ENCODE assay signal across 17 cellular contexts in genomic region chr1:159900755-159901335, GRCh38. TPM values are rescaled to one million over a fixed set of nuclear protein-coding genes. Genes with fewer than 3 reads are reported as not detected.
DNase-seq lines count a peak whose midpoint lies in the region; ATAC-seq, FAIRE-seq and TF ChIP-seq lines count a peak whose summit lies in the region.
"Had no signal": no experiment of that assay in that cellular context is flagged by ENCODE, and none has a peak within 500 bp of the region (broad histone marks: within the 10 kb centered on the region; RNA-seq: fewer than 3 reads in every experiment).

No MANE protein-coding gene starts in this region.

- no peak overlapping the region for H2BK20ac ChIP-seq in H1 (ENCODE audit: low read length)

- H3K23me2 ChIP-seq in H1 (ENCODE audit: low read depth, low read length): peaks cover 3% of the 10 kb centered on the region; the same call in 1 of the 2 replicates

- DNase-seq in right atrium auricular region (ENCODE audit: low spot score) (no peak), Right ventricle myocardium inferior (ENCODE audit: missing footprints) (no peak), H1 (ENCODE audit: low read depth in 1 of 2, low spot score in 2 of 2) (no peak), neural progenitor cell (ENCODE audit: low spot score) (no peak), aorta (no peak), OCI-M2 (lab: John Stamatoyannopoulos, UW; ENCODE audit: unreplicated experiment) (no peak), DMS53 (lab: John Stamatoyannopoulos, UW) (no peak)
- DNase-seq: activated CD8-positive, alpha-beta memory T cell treated with anti-CD3 and anti-CD28 coated beads, Interleukin-2, amount 10 ng/mL, durations not matched to agents 7 days and 5 days; CD8-positive, alpha-beta memory T cell; HFFc6; Kasumi-1; T-helper 1 cell had no signal

- H3K4me3 Mint-ChIP-seq in neural progenitor cell: no peak overlapping the region
- H3K4me3 Mint-ChIP-seq: activated CD8-positive, alpha-beta memory T cell treated with anti-CD3 and anti-CD28 coated beads, Interleukin-2, amount 10 ng/mL, durations not matched to agents 7 days and 5 days; CD8-positive, alpha-beta memory T cell; HFFc6; memory B cell had no signal

- no peak overlapping the region for H4K8ac ChIP-seq in H1 (ENCODE audit: extremely low read depth, insufficient read depth, low read length)

- H3K56ac ChIP-seq in H1 (replicated peaks; ENCODE audit: insufficient read length, low read depth, low read length): no peak overlapping the region

- H2AK5ac ChIP-seq in H1 (ENCODE audit: low read depth, low read length): no peak overlapping the region

- WGBS in H1 (ENCODE audit: extremely low coverage in 1 of 2, insufficient coverage in 1 of 2, insufficient read length in 1 of 2, insufficient replicate concordance in 2 of 2, low coverage in 1 of 2, low lambda C conversion rate in 2 of 2, missing lambda C conversion rate in 1 of 2), 2 experiments: 94% methylated on average over 2 of the region's 2 CpGs; no CpG with 5 or more reads in 1 of the 2 experiments
- WGBS in aorta, 2 donors: 12 to 19% methylated on average over 2 of the region's 2 CpGs

- TF ChIP-seq CTCF in right atrium auricular region (IDR thresholded peaks at IDR 0.05) (no peak), H1 (IDR thresholded peaks at IDR 0.05; ENCODE audit: control extremely low read depth in 1 of 3, insufficient read depth in 1 of 3, low read depth in 1 of 3, low read length in 3 of 3) (no peak), neural progenitor cell (IDR thresholded peaks at IDR 0.05) (no peak)

- H4K5ac ChIP-seq in H1 (ENCODE audit: insufficient read length, low read depth, low read length): no peak overlapping the region

- H3K4me2 ChIP-seq in H1 (ENCODE audit: insufficient read depth in 1 of 2, low read depth in 2 of 2, low read length in 2 of 2): peak overlapping the region; percentile 42 to 69; a peak in 3 of 4 replicates
- no peak overlapping the region for H3K4me2 ChIP-seq in neural progenitor cell

- no peak overlapping the region for H2BK15ac ChIP-seq in H1 (ENCODE audit: low read length)

- peaks cover 19% of the 10 kb centered on the region for H3K4me1 Mint-ChIP-seq in neural progenitor cell
- H3K4me1 Mint-ChIP-seq: activated CD8-positive, alpha-beta memory T cell treated with anti-CD3 and anti-CD28 coated beads, Interleukin-2, amount 10 ng/mL, durations not matched to agents 7 days and 5 days had no signal

- H3K9me3 ChIP-seq in right atrium auricular region: no peaks in the 10 kb centered on the region
- no peaks in the 10 kb centered on the region for H3K9me3 ChIP-seq in H1 (ENCODE audit: insufficient read depth in 2 of 2, low read depth in 1 of 2, low read length in 1 of 2)
- no peaks in the 10 kb centered on the region for H3K9me3 ChIP-seq in neural progenitor cell (ENCODE audit: low read depth)
- no peaks in the 10 kb centered on the region for H3K9me3 ChIP-seq in aorta (ENCODE audit: control insufficient read depth, low read length)

- peak overlapping the region; percentile 89 for H3K27ac Mint-ChIP-seq in neural progenitor cell
- H3K27ac Mint-ChIP-seq: activated CD8-positive, alpha-beta memory T cell treated with anti-CD3 and anti-CD28 coated beads, Interleukin-2, amount 10 ng/mL, durations not matched to agents 7 days and 5 days; HFFc6 had no signal

- no peaks in the 10 kb centered on the region for H3K36me3 Mint-ChIP-seq in neural progenitor cell
- H3K36me3 Mint-ChIP-seq: activated CD8-positive, alpha-beta memory T cell treated with anti-CD3 and anti-CD28 coated beads, Interleukin-2, amount 10 ng/mL, durations not matched to agents 7 days and 5 days; memory B cell had no signal

- peak overlapping the region; percentile 3; the same call in 1 of the 2 replicates for H2BK12ac ChIP-seq in H1 (ENCODE audit: low read depth, low read length)

- H3K23ac ChIP-seq in H1 (ENCODE audit: insufficient read length): no peak overlapping the region

- H2BK5ac ChIP-seq in H1 (ENCODE audit: low read depth, low read length): no peak overlapping the region

- H2AFZ ChIP-seq in H1 (ENCODE audit: low read length): no peak overlapping the region; the same call in 1 of the 2 replicates
- no peak overlapping the region for H2AFZ ChIP-seq in neural progenitor cell (replicated peaks)

- no peak overlapping the region for H3K4ac ChIP-seq in H1 (replicated peaks; ENCODE audit: insufficient read length, low read depth, low read length)

- FAIRE-seq in H1 (lab: Jason Lieb, UNC): no peak
- FAIRE-seq: A204.1, G401.6, GM12892 had no signal

- H3F3A ChIP-seq in neural progenitor cell (ENCODE audit: low read depth): peaks cover 14% of the 10 kb centered on the region

- H3K9me3 Mint-ChIP-seq in neural progenitor cell: peaks cover 9% of the 10 kb centered on the region
- H3K9me3 Mint-ChIP-seq: CD8-positive, alpha-beta memory T cell; memory B cell had no signal

- CTCF ChIA-PET in H1 (lab: Charles Lee; ENCODE audit: partially characterized antibody): interaction anchor here (0.6 to 1.6 kb wide), 16 partner anchors 9 to 145 kb away, joined by 3 to 15 read pairs (median 4); partner anchors contain the start of gene TAGLN2

- no peaks in the 10 kb centered on the region for H3K79me1 ChIP-seq in H1 (ENCODE audit: low read depth, low read length)

- H3K4me3 ChIP-seq in right atrium auricular region (no peak overlapping the region), H1 (ENCODE audit: extremely low read depth in 1 of 4, insufficient read depth in 2 of 4, low read depth in 3 of 4, low read length in 4 of 4) (peak overlapping the region in 1 of 4 experiments; percentile 47; a peak in 1 of 8 replicates), neural progenitor cell (no peak overlapping the region), aorta (ENCODE audit: low read length in 2 of 2) (no peak overlapping the region)

- H4K20me1 ChIP-seq in H1 (replicated peaks in 1 of 2; ENCODE audit: control insufficient read depth in 1 of 2, insufficient read depth in 2 of 2, low read length in 2 of 2) (no peaks in the 10 kb centered on the region), neural progenitor cell (ENCODE audit: low read depth) (no peaks in the 10 kb centered on the region)

- ATAC-seq in Right ventricle myocardium inferior (no peak), aorta (ENCODE audit: low FRiP score) (no peak), HG02678 (IDR thresholded peaks at IDR 0.05; ENCODE audit: unreplicated experiment) (no peak)

- TF ChIP-seq EP300 in H1 (IDR thresholded peaks at IDR 0.05; ENCODE audit: borderline replicate concordance in 1 of 2, low read depth in 2 of 2, low read length in 2 of 2): no peak

- TF ChIP-seq RAD21 in H1 (IDR thresholded peaks at IDR 0.05 in 1 of 2, conservative IDR thresholded peaks at IDR 0.05 in 1 of 2; ENCODE audit: low read depth in 2 of 2, low read length in 2 of 2): no peak

- no peak overlapping the region for H3K18ac ChIP-seq in H1 (ENCODE audit: extremely low read depth, low read length)

- H3K4me1 ChIP-seq in right atrium auricular region (peaks cover 0 to 19% of the 10 kb centered on the region in 2 donors), H1 (replicated peaks in 1 of 4; ENCODE audit: control insufficient read depth in 3 of 4, insufficient read depth in 4 of 4, low read length in 3 of 4) (peaks cover 6 to 12% (median 7%) of the 10 kb centered on the region in 4 experiments), neural progenitor cell (peaks cover 9% of the 10 kb centered on the region), aorta (ENCODE audit: control insufficient read depth in 1 of 2, insufficient read depth in 2 of 2, low read length in 2 of 2) (peaks cover 0 to 5% of the 10 kb centered on the region in 2 donors)

- H2BK120ac ChIP-seq in H1 (replicated peaks; ENCODE audit: low read depth, low read length): no peak overlapping the region

- H3K27ac ChIP-seq in right atrium auricular region (peak overlapping the region; percentile 17 to 22), H1 (ENCODE audit: low read depth, low read length) (no peak overlapping the region), neural progenitor cell (no peak overlapping the region), aorta (ENCODE audit: low read depth in 1 of 2, low read length in 2 of 2) (peak overlapping the region; percentile 43 to 92)

- TF ChIP-seq POLR2A in H1 (IDR thresholded peaks at IDR 0.05; ENCODE audit: control extremely low read depth in 1 of 2, low read depth in 2 of 2, low read length in 2 of 2): no peak

- H3K27me3 ChIP-seq in right atrium auricular region: no peaks in the 10 kb centered on the region
- H3K27me3 ChIP-seq in H1 (replicated peaks in 1 of 4; ENCODE audit: control insufficient read depth in 3 of 4, extremely low read depth in 1 of 4, insufficient read depth in 3 of 4, low read length in 3 of 4): peaks cover 1 to 9% (median 7%) of the 10 kb centered on the region in 4 experiments; a peak in 5 of 7 replicates
- H3K27me3 ChIP-seq in neural progenitor cell: peaks cover 18% of the 10 kb centered on the region
- H3K27me3 ChIP-seq in aorta (ENCODE audit: control insufficient read depth in 1 of 2, insufficient read depth in 2 of 2, low read length in 1 of 2): no peaks in the 10 kb centered on the region

- no peak overlapping the region for H4K91ac ChIP-seq in H1 (replicated peaks; ENCODE audit: insufficient read length, low read length)

- POLR2A ChIA-PET in H1 (lab: Charles Lee; ENCODE audit: partially characterized antibody): interaction anchor here (0.8 to 2.5 kb wide), 7 partner anchors 13 to 67 kb away, joined by 3 to 11 read pairs (median 4); partner anchors contain the start of gene TAGLN2

- H3K36me3 ChIP-seq in right atrium auricular region (no peaks in the 10 kb centered on the region), H1 (ENCODE audit: control insufficient read depth in 2 of 4, insufficient read depth in 4 of 4, low read length in 3 of 4) (no peaks in the 10 kb centered on the region), neural progenitor cell (no peaks in the 10 kb centered on the region), aorta (ENCODE audit: control insufficient read depth in 1 of 2, insufficient read depth in 2 of 2, low read length in 1 of 2) (no peaks in the 10 kb centered on the region)

- H3K9ac ChIP-seq in H1 (replicated peaks in 1 of 4; ENCODE audit: extremely low read depth in 1 of 4, low read depth in 3 of 4, low read length in 3 of 4): peak overlapping the region in 1 of 4 experiments; percentile 16; a peak in 2 of 7 replicates
- no peak overlapping the region for H3K9ac ChIP-seq in neural progenitor cell

- no peaks in the 10 kb centered on the region for H3K79me2 ChIP-seq in H1 (ENCODE audit: control insufficient read depth in 1 of 2, insufficient read depth in 2 of 2, low read length in 2 of 2)
- H3K79me2 ChIP-seq in neural progenitor cell (ENCODE audit: low read depth): no peaks in the 10 kb centered on the region

- intact Hi-C loops in Right ventricle myocardium inferior (cut with DNase I) (no loop called here), aorta (cut with DNase I) (no loop called here)

- H3K14ac ChIP-seq in H1 (ENCODE audit: insufficient read length): no peak overlapping the region

- H3K27me3 Mint-ChIP-seq in neural progenitor cell (ENCODE audit: insufficient read depth, low read depth): peaks cover 14% of the 10 kb centered on the region
- H3K27me3 Mint-ChIP-seq: CD8-positive, alpha-beta memory T cell; memory B cell had no signal

RNA-seq across cellular contexts. Expression of gene CFAP45, which starts 0.9 kb away (rescaled TPM):
- total RNA-seq in right atrium auricular region (1 to 10 TPM in 1 of 2 donors, under 1 TPM in 1; 0.86 to 1.3 TPM), Right ventricle myocardium inferior (1.0 TPM), neural progenitor cell (ENCODE audit: low replicate concordance) (not detected in 2 replicates), aorta (1 to 10 TPM; 2.5 to 2.7 TPM)
- total RNA-seq in H1 (2021; fragmentation: NEBNext Ultra II Directional; extraction: Animal tissue kit (Norgen Biotek cat#: 25700)): not detected in 2 replicates
- polyA plus RNA-seq in H1 (2011; rRNA removed) (0.05 and 0.11 TPM in 2 replicates), aorta (1 to 10 TPM in 1 of 2 donors, not detected in 1; 2.7 TPM)
- polyA plus RNA-seq in H1 (2011; cell fraction: cytosol; rRNA removed): 0.45 TPM
- 0.16 TPM for polyA plus RNA-seq in H1 (2011; cell fraction: nucleus; rRNA removed)
- 0.16 to 0.64 TPM (median 0.36 TPM) in 4 replicates for polyA plus RNA-seq in H1 (2012, experiment 1 of 2)
- 0.31 TPM for polyA plus RNA-seq in H1 (2012, experiment 2 of 2)
- polyA plus RNA-seq in H1 (2013, experiment 1 of 2): 0.30 TPM
- polyA plus RNA-seq in H1 (2013, experiment 2 of 2): 0.31 TPM
- polyA minus RNA-seq in H1 (2011; rRNA and poly(A)+ RNA removed): not detected in 2 replicates
- not detected for polyA minus RNA-seq in H1 (2011; cell fraction: cytosol; rRNA and poly(A)+ RNA removed)
- not detected for polyA minus RNA-seq in H1 (2011; cell fraction: nucleus; rRNA and poly(A)+ RNA removed)

RNA-seq across cellular contexts. Expression of gene TAGLN2, which starts 24.5 kb away (rescaled TPM):
- total RNA-seq in right atrium auricular region (100 to 1,000 TPM; 124 to 235 TPM), Right ventricle myocardium inferior (143 TPM), neural progenitor cell (ENCODE audit: low replicate concordance) (3.9 and 12.1 TPM in 2 replicates), aorta (100 to 1,000 TPM; 316 to 350 TPM)
- total RNA-seq in H1 (2021; fragmentation: NEBNext Ultra II Directional; extraction: Animal tissue kit (Norgen Biotek cat#: 25700)): 86.0 and 93.0 TPM in 2 replicates
- polyA plus RNA-seq in H1 (2011; rRNA removed) (114 and 142 TPM in 2 replicates), aorta (100 to 1,000 TPM; 349 to 383 TPM)
- polyA plus RNA-seq in H1 (2011; cell fraction: cytosol; rRNA removed): 93.7 TPM
- polyA plus RNA-seq in H1 (2011; cell fraction: nucleus; rRNA removed): 102 TPM
- polyA plus RNA-seq in H1 (2012, experiment 1 of 2): 81.8 to 121 TPM (median 94.5 TPM) in 4 replicates
- 122 TPM for polyA plus RNA-seq in H1 (2012, experiment 2 of 2)
- polyA plus RNA-seq in H1 (2013, experiment 1 of 2): 51.9 TPM
- 53.4 TPM for polyA plus RNA-seq in H1 (2013, experiment 2 of 2)
- polyA minus RNA-seq in H1 (2011; rRNA and poly(A)+ RNA removed): 38.3 and 40.1 TPM in 2 replicates
- polyA minus RNA-seq in H1 (2011; cell fraction: cytosol; rRNA and poly(A)+ RNA removed): 29.8 TPM
- 23.9 TPM for polyA minus RNA-seq in H1 (2011; cell fraction: nucleus; rRNA and poly(A)+ RNA removed)

RNA-seq across cellular contexts. Expression of gene VSIG8, which starts 38.4 kb away (rescaled TPM):
- total RNA-seq in right atrium auricular region (not detected), Right ventricle myocardium inferior (not detected), neural progenitor cell (ENCODE audit: low replicate concordance) (not detected in 2 replicates), aorta (under 1 TPM in 1 of 2 donors, not detected in 1; 0.21 TPM)
- total RNA-seq in H1 (2021; fragmentation: NEBNext Ultra II Directional; extraction: Animal tissue kit (Norgen Biotek cat#: 25700)): not detected in 2 replicates
- polyA plus RNA-seq in H1 (2011; rRNA removed) (not detected in 2 replicates), aorta (under 1 TPM in 1 of 2 donors, not detected in 1; 0.56 TPM)
- not detected for polyA plus RNA-seq in H1 (2011; cell fraction: cytosol; rRNA removed)
- polyA plus RNA-seq in H1 (2011; cell fraction: nucleus; rRNA removed): not detected
- not detected in 4 replicates for polyA plus RNA-seq in H1 (2012, experiment 1 of 2)
- not detected for polyA plus RNA-seq in H1 (2012, experiment 2 of 2)
- polyA plus RNA-seq in H1 (2013, experiment 1 of 2): not detected
- not detected for polyA plus RNA-seq in H1 (2013, experiment 2 of 2)
- not detected in 2 replicates for polyA minus RNA-seq in H1 (2011; rRNA and poly(A)+ RNA removed)
- polyA minus RNA-seq in H1 (2011; cell fraction: cytosol; rRNA and poly(A)+ RNA removed): not detected
- polyA minus RNA-seq in H1 (2011; cell fraction: nucleus; rRNA and poly(A)+ RNA removed): not detected
- total RNA-seq: activated CD8-positive, alpha-beta memory T cell treated with anti-CD3 and anti-CD28 coated beads, Interleukin-2, amount 10 ng/mL, durations not matched to agents 7 days and 5 days; CD8-positive, alpha-beta memory T cell; HFFc6 had no signal
- polyA plus RNA-seq: CD8-positive, alpha-beta memory T cell had no signal

RNA-seq across cellular contexts. Expression of gene IGSF9, which starts 44.6 kb away (rescaled TPM):
- 1 to 10 TPM; 2.0 to 5.4 TPM for total RNA-seq in right atrium auricular region
- 0.30 TPM for total RNA-seq in Right ventricle myocardium inferior
- total RNA-seq in H1 (2021; fragmentation: NEBNext Ultra II Directional; extraction: Animal tissue kit (Norgen Biotek cat#: 25700)): 28.1 and 29.2 TPM in 2 replicates
- 10.9 and 22.5 TPM in 2 replicates for polyA plus RNA-seq in H1 (2011; rRNA removed)
- 12.7 TPM for polyA plus RNA-seq in H1 (2011; cell fraction: cytosol; rRNA removed)
- 51.2 TPM for polyA plus RNA-seq in H1 (2011; cell fraction: nucleus; rRNA removed)
- polyA plus RNA-seq in H1 (2012, experiment 1 of 2): 15.9 to 25.3 TPM (median 21.2 TPM) in 4 replicates
- 18.7 TPM for polyA plus RNA-seq in H1 (2012, experiment 2 of 2)
- polyA plus RNA-seq in H1 (2013, experiment 1 of 2): 20.9 TPM
- polyA plus RNA-seq in H1 (2013, experiment 2 of 2): 19.7 TPM
- 6.2 and 8.0 TPM in 2 replicates for polyA minus RNA-seq in H1 (2011; rRNA and poly(A)+ RNA removed)
- polyA minus RNA-seq in H1 (2011; cell fraction: cytosol; rRNA and poly(A)+ RNA removed): 10.9 TPM
- polyA minus RNA-seq in H1 (2011; cell fraction: nucleus; rRNA and poly(A)+ RNA removed): 11.3 TPM
- 3.3 and 9.1 TPM in 2 replicates for total RNA-seq in neural progenitor cell (ENCODE audit: low replicate concordance)
- total RNA-seq in aorta: under 1 TPM in 1 of 2 donors, not detected in 1; 0.30 TPM
- 1 to 10 TPM in 1 of 2 donors, under 1 TPM in 1; 0.05 to 1.0 TPM for polyA plus RNA-seq in aorta
- total RNA-seq: activated CD8-positive, alpha-beta memory T cell treated with anti-CD3 and anti-CD28 coated beads, Interleukin-2, amount 10 ng/mL, durations not matched to agents 7 days and 5 days; HFFc6 had no signal
- polyA plus RNA-seq: CD8-positive, alpha-beta memory T cell had no signal

RNA-seq across cellular contexts. Expression of gene SLAMF9, which starts 53.2 kb away (rescaled TPM):
- total RNA-seq in right atrium auricular region: not detected
- total RNA-seq in Right ventricle myocardium inferior: not detected
- not detected in 2 replicates for total RNA-seq in H1 (2021; fragmentation: NEBNext Ultra II Directional; extraction: Animal tissue kit (Norgen Biotek cat#: 25700))
- polyA plus RNA-seq in H1 (2011; rRNA removed): not detected in 2 replicates
- polyA plus RNA-seq in H1 (2011; cell fraction: cytosol; rRNA removed): not detected
- polyA plus RNA-seq in H1 (2011; cell fraction: nucleus; rRNA removed): not detected
- polyA plus RNA-seq in H1 (2012, experiment 1 of 2): not detected in 4 replicates
- polyA plus RNA-seq in H1 (2012, experiment 2 of 2): not detected
- not detected for polyA plus RNA-seq in H1 (2013, experiment 1 of 2)
- polyA plus RNA-seq in H1 (2013, experiment 2 of 2): not detected
- not detected in 2 replicates for polyA minus RNA-seq in H1 (2011; rRNA and poly(A)+ RNA removed)
- not detected for polyA minus RNA-seq in H1 (2011; cell fraction: cytosol; rRNA and poly(A)+ RNA removed)
- polyA minus RNA-seq in H1 (2011; cell fraction: nucleus; rRNA and poly(A)+ RNA removed): not detected
- total RNA-seq in neural progenitor cell (ENCODE audit: low replicate concordance): not detected in 2 replicates
- not detected for total RNA-seq in aorta
- polyA plus RNA-seq in aorta: not detected
- total RNA-seq: activated CD8-positive, alpha-beta memory T cell treated with anti-CD3 and anti-CD28 coated beads, Interleukin-2, amount 10 ng/mL, durations not matched to agents 7 days and 5 days; CD8-positive, alpha-beta memory T cell had no signal
- polyA plus RNA-seq: CD8-positive, alpha-beta memory T cell had no signal

Comparison
In these comparisons a context has a peak if more than half of its experiments do, and no peak if none do; other contexts are left out.
1. H3K27ac ChIP-seq: peak in right atrium auricular region (2 of 2) and aorta (2 of 2); none in H1 (single experiment) and neural progenitor cell (single experiment).